Comparison of ENCODE assay signal across 17 cellular contexts in genomic region chr2:109312902-109313301, GRCh38.
"Had no signal": no experiment of that assay in that cellular context is flagged by ENCODE, and none has a peak within 500 bp of the region (broad histone marks: within the 10 kb centered on the region; RNA-seq: fewer than 3 reads in every experiment).

No MANE protein-coding gene starts in this region.

- H3K27ac ChIP-seq: coronary artery, epithelial cell of prostate, lower lobe of right lung, neural progenitor cell, right lobe of liver, skin epidermis, tibial artery had no signal

- DNase-seq: activated naive CD4-positive, alpha-beta T cell treated with Interleukin-2 at 50 U/mL for 16 hours; activated naive CD8-positive, alpha-beta T cell treated with anti-CD3 and anti-CD28 coated beads for 36 hours; activated T-cell treated with anti-CD3 and anti-CD28 coated beads, Interleukin-2, amount 50 U/mL, for 4 hours; amniotic stem cell; cerebellar nuclear complex; foreskin fibroblast; lower lobe of right lung; right lobe of liver; stimulated activated CD4-positive, alpha-beta T cell treated with anti-CD3 and anti-CD28 coated beads, Interleukin-1b, Interleukin-23, amount 100 ng/mL, for 48 hours; stimulated activated naive CD8-positive, alpha-beta T cell treated with anti-CD3 and anti-CD28 coated beads, Interleukin-15, amount 100 ng/mL, for 72 hours; tibial artery had no signal

- ATAC-seq: activated T-cell treated with anti-CD3 and anti-CD28 coated beads, Interleukin-2, amount 50 U/mL, for 4 hours; left lobe of liver; naive thymus-derived CD4-positive, alpha-beta T cell; right lobe of liver; stimulated activated naive CD8-positive, alpha-beta T cell treated with anti-CD3 and anti-CD28 coated beads, Interleukin-15, amount 100 ng/mL, for 72 hours had no signal
